ENCODE assay signal across 24 cellular contexts in the genomic region with DNA sequence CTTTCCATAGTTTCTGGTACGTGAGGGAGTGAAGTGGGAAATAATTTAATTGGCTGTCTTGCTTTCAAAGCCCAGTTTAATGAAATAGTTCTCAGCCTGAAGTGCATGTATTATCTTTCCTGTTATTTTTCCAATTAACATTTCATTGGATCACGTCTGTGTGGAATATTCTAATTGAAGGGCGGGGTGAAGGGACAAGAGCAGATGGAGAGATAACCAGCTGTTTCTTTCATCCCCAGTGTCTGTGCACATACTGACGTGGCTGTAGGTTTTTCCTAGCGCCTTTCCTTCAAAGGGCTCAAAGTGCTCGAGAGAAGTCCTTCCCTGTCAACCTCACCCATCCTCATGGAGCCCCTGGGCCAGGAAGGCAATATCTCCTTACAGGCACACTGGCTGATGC.
DNase-seq lines count a peak whose midpoint lies in the region; ATAC-seq and TF ChIP-seq lines count a peak whose summit lies in the region.
"Had no signal": no experiment of that assay in that cellular context is flagged by ENCODE, and none has a peak within 500 bp of the region (broad histone marks: within the 10 kb centered on the region; RNA-seq: fewer than 3 reads in every experiment).

No MANE protein-coding gene starts in this region.

- CTCF ChIA-PET in SK-N-SH (lab: Yijun Ruan, JAX): interaction anchor here (1.0 kb wide), 1 partner anchor 470 kb away, joined by 3 read pairs; no protein-coding TSS in a partner anchor

- TF ChIP-seq RAD21 in SK-N-SH (IDR thresholded peaks at IDR 0.05; ENCODE audit: low read length): no peak

- no peak for ATAC-seq in SK-N-SH treated with all-trans-retinoic acid at 6 μM for 48 hours
- ATAC-seq in HG03565 (IDR thresholded peaks at IDR 0.05; ENCODE audit: unreplicated experiment): no peak
- ATAC-seq: PC-3 had no signal

- DNase-seq in SK-N-SH (peak; percentile 36), NCI-H2171 treated with DMSO at 0.1 percent for 48 hours (lab: John Stamatoyannopoulos, UW) (peak; percentile 89), NCI-H82 (lab: John Stamatoyannopoulos, UW) (peak; percentile 70), hepatic stellate cell (ENCODE audit: low spot score) (no peak), NCI-H345 treated with DMSO at 0.1 percent for 48 hours (lab: John Stamatoyannopoulos, UW; ENCODE audit: unreplicated experiment) (no peak)
- DNase-seq in activated CD8-positive, alpha-beta memory T cell treated with anti-CD3 and anti-CD28 coated beads for 24 hours: no peak
- DNase-seq: CD4-positive, alpha-beta T cell; DMS79 treated with DMSO at 0.1 percent for 48 hours; GF-D8; GOT3; HCEC 1CT; IMR-90; KG1; MG63; NCI-H187; NCI-H2081 treated with DMSO at 0.1 percent for 48 hours; NCI-H2227 treated with DMSO at 0.1 percent for 48 hours; NCI-H510A; NK-92 treated with Interleukin-12 subunit alpha and Interleukin-12 subunit beta, amount 100 ng/mL, for 24 hours; PC-3; SJCRH30 had no signal

- TF ChIP-seq EP300 in SK-N-SH (IDR thresholded peaks at IDR 0.05; ENCODE audit: borderline replicate concordance in 1 of 2, low read depth in 1 of 2, low read length in 1 of 2): no peak

- POLR2A ChIA-PET in SK-N-SH (lab: Yijun Ruan, JAX): no interaction called here

- no peak overlapping the region for H3K4me2 ChIP-seq in SK-N-SH
- H3K4me2 ChIP-seq: BLaER1 treated with 17β-estradiol and CSF1 and Interleukin-3, amounts not matched to agents 10 nM and 100 nM had no signal

- no peaks in the 10 kb centered on the region for H3K36me3 ChIP-seq in SK-N-SH (replicated peaks in 1 of 2; ENCODE audit: control insufficient read depth in 1 of 2, insufficient read depth in 2 of 2, low read length in 1 of 2)
- H3K36me3 ChIP-seq: BLaER1 treated with 17β-estradiol and CSF1 and Interleukin-3, amounts not matched to agents 10 nM and 100 nM; MG63; SJCRH30 had no signal

- H4K20me1 ChIP-seq in SK-N-SH (ENCODE audit: insufficient read depth): no peaks in the 10 kb centered on the region
- H4K20me1 ChIP-seq: BLaER1 treated with 17β-estradiol and CSF1 and Interleukin-3, amounts not matched to agents 10 nM and 100 nM had no signal

- whole genome bisulfite sequencing in SK-N-SH (ENCODE audit: low lambda C conversion rate): 6% methylated on average over 6 of the region's 6 CpGs

- H3F3A ChIP-seq in SK-N-SH (replicated peaks; ENCODE audit: insufficient read depth): no peaks in the 10 kb centered on the region

- H2AFZ ChIP-seq in SK-N-SH (ENCODE audit: low read depth): no peak overlapping the region

- no peaks in the 10 kb centered on the region for H3K9me3 ChIP-seq in SK-N-SH
- H3K9me3 ChIP-seq: BLaER1 treated with 17β-estradiol and CSF1 and Interleukin-3, amounts not matched to agents 10 nM and 100 nM; MG63; SJCRH30 had no signal

- TF ChIP-seq CTCF in SK-N-SH (IDR thresholded peaks at IDR 0.05): no peak

- peaks cover 0 to 12% of the 10 kb centered on the region in 2 experiments; a peak in 1 of 4 replicates for H3K4me1 ChIP-seq in SK-N-SH (ENCODE audit: control insufficient read depth in 1 of 2, insufficient read depth in 2 of 2, low read depth in 1 of 2, low read length in 1 of 2)
- H3K4me1 ChIP-seq: BLaER1 treated with 17β-estradiol and CSF1 and Interleukin-3, amounts not matched to agents 10 nM and 100 nM; SJCRH30 had no signal

- H3K9me2 ChIP-seq in SK-N-SH: no peaks in the 10 kb centered on the region

- no peak overlapping the region for H3K4me3 ChIP-seq in SK-N-SH (ENCODE audit: low read depth in 2 of 2, low read length in 1 of 2)
- H3K4me3 ChIP-seq: BLaER1 treated with 17β-estradiol and CSF1 and Interleukin-3, amounts not matched to agents 10 nM and 100 nM; MG63; SJCRH30 had no signal

- H3K27ac ChIP-seq in SK-N-SH (ENCODE audit: low read depth in 2 of 2, low read length in 1 of 2): no peak overlapping the region
- H3K27ac ChIP-seq: BLaER1 treated with 17β-estradiol and CSF1 and Interleukin-3, amounts not matched to agents 10 nM and 100 nM; SJCRH30 had no signal

- H3K79me2 ChIP-seq in SK-N-SH (ENCODE audit: insufficient read depth): no peaks in the 10 kb centered on the region

- no peaks in the 10 kb centered on the region for H3K27me3 ChIP-seq in SK-N-SH (ENCODE audit: insufficient read depth)
- H3K27me3 ChIP-seq: BLaER1 treated with 17β-estradiol and CSF1 and Interleukin-3, amounts not matched to agents 10 nM and 100 nM; MG63; SJCRH30 had no signal

- H3K9ac ChIP-seq in SK-N-SH: no peak overlapping the region
- H3K9ac ChIP-seq: BLaER1 treated with 17β-estradiol and CSF1 and Interleukin-3, amounts not matched to agents 10 nM and 100 nM had no signal

TF ChIP-seq in SK-N-SH, 30 proteins besides CTCF, POLR2A, EP300 and RAD21:
- TF ChIP-seq, protein P1, sequence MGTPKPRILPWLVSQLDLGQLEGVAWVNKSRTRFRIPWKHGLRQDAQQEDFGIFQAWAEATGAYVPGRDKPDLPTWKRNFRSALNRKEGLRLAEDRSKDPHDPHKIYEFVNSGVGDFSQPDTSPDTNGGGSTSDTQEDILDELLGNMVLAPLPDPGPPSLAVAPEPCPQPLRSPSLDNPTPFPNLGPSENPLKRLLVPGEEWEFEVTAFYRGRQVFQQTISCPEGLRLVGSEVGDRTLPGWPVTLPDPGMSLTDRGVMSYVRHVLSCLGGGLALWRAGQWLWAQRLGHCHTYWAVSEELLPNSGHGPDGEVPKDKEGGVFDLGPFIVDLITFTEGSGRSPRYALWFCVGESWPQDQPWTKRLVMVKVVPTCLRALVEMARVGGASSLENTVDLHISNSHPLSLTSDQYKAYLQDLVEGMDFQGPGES (IDR thresholded peaks at IDR 0.05; ENCODE audit: low read depth, low read length): no peak
- TF ChIP-seq GATA2 (CRISPR knock-in tag; IDR thresholded peaks at IDR 0.05): peak; percentile 63
TF ChIP-seq in SK-N-SH: peak in this region for 1.

TF ChIP-seq in SK-N-SH treated with all-trans-retinoic acid at 6 μM for 48 hours, 23 proteins besides CTCF, POLR2A, EP300 and RAD21:
- TF ChIP-seq ZNF70 (CRISPR knock-in tag; IDR thresholded peaks at IDR 0.05) (no peak), RARB (CRISPR knock-in tag; IDR thresholded peaks at IDR 0.05) (no peak), BACH2 (CRISPR knock-in tag; IDR thresholded peaks at IDR 0.05; ENCODE audit: borderline replicate concordance) (no peak), TCF4 (CRISPR knock-in tag; IDR thresholded peaks at IDR 0.05; ENCODE audit: borderline replicate concordance) (no peak), ZC3H10 (CRISPR knock-in tag; IDR thresholded peaks at IDR 0.05) (no peak), TOX (CRISPR knock-in tag; IDR thresholded peaks at IDR 0.05; ENCODE audit: borderline replicate concordance) (no peak), SNAI2 (CRISPR knock-in tag; IDR thresholded peaks at IDR 0.05) (no peak), ISL1 (CRISPR knock-in tag; IDR thresholded peaks at IDR 0.05) (no peak), OSR1 (CRISPR knock-in tag; IDR thresholded peaks at IDR 0.05) (no peak), ZNF8 (CRISPR knock-in tag; IDR thresholded peaks at IDR 0.05) (no peak)
- TF ChIP-seq, protein P2, sequence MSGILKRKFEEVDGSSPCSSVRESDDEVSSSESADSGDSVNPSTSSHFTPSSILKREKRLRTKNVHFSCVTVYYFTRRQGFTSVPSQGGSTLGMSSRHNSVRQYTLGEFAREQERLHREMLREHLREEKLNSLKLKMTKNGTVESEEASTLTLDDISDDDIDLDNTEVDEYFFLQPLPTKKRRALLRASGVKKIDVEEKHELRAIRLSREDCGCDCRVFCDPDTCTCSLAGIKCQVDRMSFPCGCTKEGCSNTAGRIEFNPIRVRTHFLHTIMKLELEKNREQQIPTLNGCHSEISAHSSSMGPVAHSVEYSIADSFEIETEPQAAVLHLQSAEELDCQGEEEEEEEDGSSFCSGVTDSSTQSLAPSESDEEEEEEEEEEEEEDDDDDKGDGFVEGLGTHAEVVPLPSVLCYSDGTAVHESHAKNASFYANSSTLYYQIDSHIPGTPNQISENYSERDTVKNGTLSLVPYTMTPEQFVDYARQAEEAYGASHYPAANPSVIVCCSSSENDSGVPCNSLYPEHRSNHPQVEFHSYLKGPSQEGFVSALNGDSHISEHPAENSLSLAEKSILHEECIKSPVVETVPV (CRISPR knock-in tag; IDR thresholded peaks at IDR 0.05): no peak
- TF ChIP-seq, protein P3, sequence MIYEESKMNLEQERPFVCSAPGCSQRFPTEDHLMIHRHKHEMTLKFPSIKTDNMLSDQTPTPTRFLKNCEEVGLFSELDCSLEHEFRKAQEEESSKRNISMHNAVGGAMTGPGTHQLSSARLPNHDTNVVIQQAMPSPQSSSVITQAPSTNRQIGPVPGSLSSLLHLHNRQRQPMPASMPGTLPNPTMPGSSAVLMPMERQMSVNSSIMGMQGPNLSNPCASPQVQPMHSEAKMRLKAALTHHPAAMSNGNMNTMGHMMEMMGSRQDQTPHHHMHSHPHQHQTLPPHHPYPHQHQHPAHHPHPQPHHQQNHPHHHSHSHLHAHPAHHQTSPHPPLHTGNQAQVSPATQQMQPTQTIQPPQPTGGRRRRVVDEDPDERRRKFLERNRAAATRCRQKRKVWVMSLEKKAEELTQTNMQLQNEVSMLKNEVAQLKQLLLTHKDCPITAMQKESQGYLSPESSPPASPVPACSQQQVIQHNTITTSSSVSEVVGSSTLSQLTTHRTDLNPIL (CRISPR knock-in tag; IDR thresholded peaks at IDR 0.05; ENCODE audit: low read depth): no peak
- TF ChIP-seq, protein P4, sequence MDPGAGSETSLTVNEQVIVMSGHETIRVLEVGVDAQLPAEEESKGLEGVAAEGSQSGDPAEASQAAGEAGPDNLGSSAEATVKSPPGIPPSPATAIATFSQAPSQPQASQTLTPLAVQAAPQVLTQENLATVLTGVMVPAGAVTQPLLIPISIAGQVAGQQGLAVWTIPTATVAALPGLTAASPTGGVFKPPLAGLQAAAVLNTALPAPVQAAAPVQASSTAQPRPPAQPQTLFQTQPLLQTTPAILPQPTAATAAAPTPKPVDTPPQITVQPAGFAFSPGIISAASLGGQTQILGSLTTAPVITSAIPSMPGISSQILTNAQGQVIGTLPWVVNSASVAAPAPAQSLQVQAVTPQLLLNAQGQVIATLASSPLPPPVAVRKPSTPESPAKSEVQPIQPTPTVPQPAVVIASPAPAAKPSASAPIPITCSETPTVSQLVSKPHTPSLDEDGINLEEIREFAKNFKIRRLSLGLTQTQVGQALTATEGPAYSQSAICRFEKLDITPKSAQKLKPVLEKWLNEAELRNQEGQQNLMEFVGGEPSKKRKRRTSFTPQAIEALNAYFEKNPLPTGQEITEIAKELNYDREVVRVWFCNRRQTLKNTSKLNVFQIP (CRISPR knock-in tag; IDR thresholded peaks at IDR 0.05; ENCODE audit: borderline replicate concordance, low read depth): no peak

Comparison
In these comparisons a context has a peak if more than half of its experiments do, and no peak if none do; other contexts are left out.
1. DNase-seq: peak in SK-N-SH (single experiment), NCI-H2171 treated with DMSO at 0.1 percent for 48 hours (single experiment) and NCI-H82 (single experiment); none in activated CD8-positive, alpha-beta memory T cell treated with anti-CD3 and anti-CD28 coated beads for 24 hours (single experiment), hepatic stellate cell (single experiment) and NCI-H345 treated with DMSO at 0.1 percent for 48 hours (single experiment).